Comparison of ENCODE assay signal across 15 cellular contexts in genomic region chr4:41939016-41939623, GRCh38. TPM values are rescaled to one million over a fixed set of nuclear protein-coding genes. Genes with fewer than 3 reads are reported as not detected.
DNase-seq lines count a peak whose midpoint lies in the region; ATAC-seq, FAIRE-seq and TF ChIP-seq lines count a peak whose summit lies in the region.
"Had no signal": no experiment of that assay in that cellular context is flagged by ENCODE, and none has a peak within 500 bp of the region (broad histone marks: within the 10 kb centered on the region; RNA-seq: fewer than 3 reads in every experiment).

No MANE protein-coding gene starts in this region.

- no peak for TF ChIP-seq POLR2A in HepG2 (IDR thresholded peaks at IDR 0.05; ENCODE audit: insufficient read depth in 1 of 2, low read depth in 2 of 2, low read length in 2 of 2)

- no peak for TF ChIP-seq CTCF in DND-41 (IDR thresholded peaks at IDR 0.05; ENCODE audit: borderline replicate concordance, extremely low read depth, low read length, poor library complexity, severe bottlenecking)
- no peak for TF ChIP-seq CTCF in HepG2 (CRISPR knock-in tag; IDR thresholded peaks at IDR 0.05)
- no peak for TF ChIP-seq CTCF in MM.1S (IDR thresholded peaks at IDR 0.05; ENCODE audit: low read length)

- TF ChIP-seq RAD21 in HepG2 (CRISPR knock-in tag; IDR thresholded peaks at IDR 0.05) = no peak

- WGBS in HepG2 (ENCODE audit: low lambda C conversion rate) = 67% methylated on average over 3 of the region's 3 CpGs

- TF ChIP-seq EP300 in HepG2 (IDR thresholded peaks at IDR 0.05; ENCODE audit: low read depth in 2 of 2, low read length in 2 of 2) (no peak), HepG2 (CRISPR knock-in tag; IDR thresholded peaks at IDR 0.05; ENCODE audit: borderline replicate concordance) (no peak)

- H3K27me3 ChIP-seq in DND-41 (ENCODE audit: insufficient read depth, low read length, poor library complexity) (no peaks in the 10 kb centered on the region), HepG2 (ENCODE audit: control insufficient read depth in 1 of 2, insufficient read depth in 2 of 2, low read length in 2 of 2) (no peaks in the 10 kb centered on the region; a peak in 1 of 5 replicates), MM.1S (replicated peaks; ENCODE audit: insufficient read depth, low read length) (no peaks in the 10 kb centered on the region)
- H3K27me3 ChIP-seq: BE2C, heart left ventricle, sigmoid colon had no signal

- intact Hi-C loops in HepG2 (cut with micrococcal nuclease; ENCODE audit: unreplicated experiment) = no loop called here

- peaks cover 41% of the 10 kb centered on the region for H3K4me1 ChIP-seq in DND-41 (ENCODE audit: insufficient read depth, low read length)
- peaks cover 33% of the 10 kb centered on the region for H3K4me1 ChIP-seq in HepG2 (ENCODE audit: insufficient read depth, low read length)
- peaks cover 4% of the 10 kb centered on the region; the same call in 1 of the 2 replicates for H3K4me1 ChIP-seq in MM.1S (ENCODE audit: low read length)

- H3K79me2 ChIP-seq in DND-41 (ENCODE audit: insufficient read depth, low read length) (peaks cover 88% of the 10 kb centered on the region), HepG2 (ENCODE audit: insufficient read depth, low read length) (peaks cover 48% of the 10 kb centered on the region), MM.1S (ENCODE audit: low read length) (peaks cover 57% of the 10 kb centered on the region)

- 0 out of 2 replicates have a peak overlapping the region, but pooled peaks have one; percentile 11 for H3K4me2 ChIP-seq in DND-41 (ENCODE audit: insufficient read depth, low read length)
- no peak overlapping the region; the same call in 1 of the 2 replicates for H3K4me2 ChIP-seq in HepG2 (ENCODE audit: low read depth, low read length)
- no peak overlapping the region for H3K4me2 ChIP-seq in MM.1S (ENCODE audit: low read depth, low read length)

- no TSS peak for BruUV-seq in HepG2 (replicated peaks; lab: Mats Ljungman, UMichigan)

- in situ Hi-C loops in HepG2 (cut with HindIII; ENCODE audit: extremely low pct_ligation_motif_present, low pct_unique_long_range_greater_than_20kb) = no loop called here

- FAIRE-seq in HepG2 (lab: Jason Lieb, UNC) = no peak
- FAIRE-seq: astrocyte had no signal

- peaks cover 26% of the 10 kb centered on the region for H4K20me1 ChIP-seq in DND-41 (ENCODE audit: insufficient read depth, low read length)
- peaks cover 3% of the 10 kb centered on the region for H4K20me1 ChIP-seq in HepG2 (ENCODE audit: insufficient read depth, low read length)
- no peaks in the 10 kb centered on the region for H4K20me1 ChIP-seq in MM.1S (ENCODE audit: insufficient read depth, low read length)

- ATAC-seq in DND-41 (ENCODE audit: insufficient read depth, low read depth) (no peak), HepG2 (no peak)
- ATAC-seq: activated CD4-positive, CD25-positive, alpha-beta regulatory T cell treated with anti-CD3 and anti-CD28 coated beads, Interleukin-2, amount 50 U/mL, for 24 hours; HCT116; heart left ventricle had no signal

- no peak for DNase-seq in DND-41
- peak; percentile 81 for DNase-seq in MV-4-11 (lab: John Stamatoyannopoulos, UW)
- DNase-seq in amniotic epithelial cell (ENCODE audit: low read depth) = peak; percentile 89
- peak; percentile 16 for DNase-seq in HepG2 (ENCODE audit: low spot score)
- no peak for DNase-seq in stimulated activated CD4-positive, alpha-beta T cell treated with anti-CD3 and anti-CD28 coated beads, Interleukin-4, amount 100 ng/mL, for 4 hours
- DNase-seq in HuH-7.5 (ENCODE audit: low spot score) = no peak
- DNase-seq in MM.1S = no peak
- DNase-seq in central memory CD4-positive, alpha-beta T cell = no peak
- DNase-seq: BE2C, heart left ventricle, sigmoid colon, SW 1271 had no signal

- CTCF ChIA-PET in HepG2 (lab: Yijun Ruan, JAX; ENCODE audit: low intra/inter-chr PET ratio, low total read pairs) = no interaction called here

- no peaks in the 10 kb centered on the region for H3F3A ChIP-seq in MM.1S (ENCODE audit: insufficient read depth, low read length)

- H3K27ac ChIP-seq in DND-41 (ENCODE audit: low read length) = no peak overlapping the region
- no peak overlapping the region for H3K27ac ChIP-seq in HepG2 (ENCODE audit: extremely low read length, insufficient read depth, low read length)
- no peak overlapping the region for H3K27ac ChIP-seq in MM.1S (ENCODE audit: low read length)
- H3K27ac ChIP-seq: heart left ventricle, sigmoid colon had no signal

- H3K4me3 ChIP-seq in DND-41 (ENCODE audit: low read depth in 1 of 2, low read length in 2 of 2) (no peak overlapping the region), HepG2 (replicated peaks in 1 of 3; ENCODE audit: insufficient read depth in 1 of 3, low read depth in 2 of 3, low read length in 3 of 3) (no peak overlapping the region), MM.1S (ENCODE audit: low read length) (no peak overlapping the region)
- H3K4me3 ChIP-seq: heart left ventricle, sigmoid colon had no signal

- H3K36me3 ChIP-seq in DND-41 (ENCODE audit: insufficient read depth, low read length) (peaks cover 62% of the 10 kb centered on the region), HepG2 (replicated peaks in 1 of 2; ENCODE audit: control insufficient read depth in 1 of 2, insufficient read depth in 2 of 2, low read length in 2 of 2) (peaks cover 2 to 12% of the 10 kb centered on the region in 2 experiments; a peak in 4 of 5 replicates), MM.1S (replicated peaks; ENCODE audit: insufficient read depth, low read length) (no peaks in the 10 kb centered on the region; the same call in 1 of the 2 replicates)

- no peaks in the 10 kb centered on the region for H3K9me2 ChIP-seq in MM.1S (replicated peaks; ENCODE audit: insufficient read depth, low read length)

- no peak overlapping the region for H2AFZ ChIP-seq in DND-41 (ENCODE audit: low read depth, low read length)
- H2AFZ ChIP-seq in HepG2 (ENCODE audit: low read length) = no peak overlapping the region
- H2AFZ ChIP-seq in MM.1S (ENCODE audit: low read length) = no peak overlapping the region

- H3K9ac ChIP-seq in DND-41 (ENCODE audit: low read depth, low read length) = no peak overlapping the region
- no peak overlapping the region for H3K9ac ChIP-seq in HepG2 (ENCODE audit: insufficient read depth, low read depth, low read length)
- H3K9ac ChIP-seq in MM.1S (ENCODE audit: low read length) = no peak overlapping the region

- POLR2A ChIA-PET in HepG2 (lab: Yijun Ruan, JAX) = no interaction called here

- H3K9me3 ChIP-seq in DND-41 (ENCODE audit: insufficient read depth, low read length, severe bottlenecking) (no peaks in the 10 kb centered on the region), HepG2 (ENCODE audit: low read length) (no peaks in the 10 kb centered on the region), MM.1S (replicated peaks; ENCODE audit: insufficient read depth, low read length) (no peaks in the 10 kb centered on the region)
- H3K9me3 ChIP-seq: BE2C, heart left ventricle, sigmoid colon had no signal

RNA-seq across cellular contexts. Expression of gene TMEM33, which starts 3.9 kb away (rescaled TPM):
- 51.6 and 66.6 TPM in 2 replicates for total RNA-seq in HepG2 (2016; rRNA removed; fragmentation: Illumina TruSeq; extraction: Trizol)
- total RNA-seq in HepG2 (2016; cell fraction: cytosol; rRNA removed; fragmentation: Illumina TruSeq; extraction: Trizol; ENCODE audit: low read depth) = 6.1 and 7.9 TPM in 2 replicates
- total RNA-seq in HepG2 (2016; cell fraction: insoluble cytoplasmic fraction; rRNA removed; fragmentation: Illumina TruSeq; extraction: Trizol) = 53.3 and 58.7 TPM in 2 replicates
- 17.7 and 20.2 TPM in 2 replicates for total RNA-seq in HepG2 (2016; cell fraction: membrane; rRNA removed; fragmentation: Illumina TruSeq; extraction: Trizol)
- total RNA-seq in HepG2 (2016; cell fraction: nucleus; rRNA removed; fragmentation: Illumina TruSeq; extraction: Trizol) = 56.2 and 69.6 TPM in 2 replicates
- 36.1 and 40.1 TPM in 2 replicates for polyA plus RNA-seq in HepG2 (2011; rRNA removed)
- 24.4 and 32.3 TPM in 2 replicates for polyA plus RNA-seq in HepG2 (2011; cell fraction: cytosol; rRNA removed)
- polyA plus RNA-seq in HepG2 (2011; cell fraction: nucleus; rRNA removed) = 9.6 and 12.2 TPM in 2 replicates
- 20.5 and 27.5 TPM in 2 replicates for polyA plus RNA-seq in HepG2 (2012)
- 7.0 and 7.2 TPM in 2 replicates for polyA plus RNA-seq in HepG2 (2016; cell fraction: cytosol; fragmentation: Illumina TruSeq; extraction: Trizol; ENCODE audit: low read depth)
- polyA plus RNA-seq in HepG2 (2016; cell fraction: insoluble cytoplasmic fraction; fragmentation: Illumina TruSeq; extraction: Trizol; ENCODE audit: low read depth) = 34.2 and 35.6 TPM in 2 replicates
- 12.0 and 13.3 TPM in 2 replicates for polyA plus RNA-seq in HepG2 (2016; cell fraction: membrane; fragmentation: Illumina TruSeq; extraction: Trizol; ENCODE audit: low read depth)
- 54.9 and 61.4 TPM in 2 replicates for polyA plus RNA-seq in HepG2 (2016; cell fraction: nucleus; fragmentation: Illumina TruSeq; extraction: Trizol; ENCODE audit: insufficient read depth, low read depth)
- polyA minus RNA-seq in HepG2 (2011; rRNA and poly(A)+ RNA removed; ENCODE audit: low replicate concordance) = 182 and 425 TPM in 2 replicates
- polyA minus RNA-seq in HepG2 (2011; cell fraction: cytosol; rRNA and poly(A)+ RNA removed) = 46.3 and 60.5 TPM in 2 replicates
- polyA minus RNA-seq in HepG2 (2011; cell fraction: nucleus; rRNA and poly(A)+ RNA removed) = 35.8 and 42.9 TPM in 2 replicates

RNA-seq across cellular contexts. Expression of gene DCAF4L1, which starts 42.4 kb away (rescaled TPM):
- total RNA-seq in HepG2 (2016; rRNA removed; fragmentation: Illumina TruSeq; extraction: Trizol) = 0.09 TPM in 1 of 2 replicates, not detected in the other
- total RNA-seq in HepG2 (2016; cell fraction: cytosol; rRNA removed; fragmentation: Illumina TruSeq; extraction: Trizol; ENCODE audit: low read depth) = not detected in 2 replicates
- 0.02 TPM in 1 of 2 replicates, not detected in the other for total RNA-seq in HepG2 (2016; cell fraction: insoluble cytoplasmic fraction; rRNA removed; fragmentation: Illumina TruSeq; extraction: Trizol)
- total RNA-seq in HepG2 (2016; cell fraction: membrane; rRNA removed; fragmentation: Illumina TruSeq; extraction: Trizol) = not detected in 2 replicates
- total RNA-seq in HepG2 (2016; cell fraction: nucleus; rRNA removed; fragmentation: Illumina TruSeq; extraction: Trizol) = 0.06 and 0.09 TPM in 2 replicates
- polyA plus RNA-seq in HepG2 (2011; rRNA removed) = 0.03 and 0.05 TPM in 2 replicates
- polyA plus RNA-seq in HepG2 (2011; cell fraction: cytosol; rRNA removed) = 0.01 TPM in 1 of 2 replicates, not detected in the other
- 0.10 and 0.14 TPM in 2 replicates for polyA plus RNA-seq in HepG2 (2011; cell fraction: nucleus; rRNA removed)
- polyA plus RNA-seq in HepG2 (2012) = 0.05 and 0.20 TPM in 2 replicates
- polyA plus RNA-seq in HepG2 (2016; cell fraction: cytosol; fragmentation: Illumina TruSeq; extraction: Trizol; ENCODE audit: low read depth) = not detected in 2 replicates
- not detected in 2 replicates for polyA plus RNA-seq in HepG2 (2016; cell fraction: insoluble cytoplasmic fraction; fragmentation: Illumina TruSeq; extraction: Trizol; ENCODE audit: low read depth)
- polyA plus RNA-seq in HepG2 (2016; cell fraction: membrane; fragmentation: Illumina TruSeq; extraction: Trizol; ENCODE audit: low read depth) = not detected in 2 replicates
- 0.24 and 0.34 TPM in 2 replicates for polyA plus RNA-seq in HepG2 (2016; cell fraction: nucleus; fragmentation: Illumina TruSeq; extraction: Trizol; ENCODE audit: insufficient read depth, low read depth)
- 0.04 and 0.40 TPM in 2 replicates for polyA minus RNA-seq in HepG2 (2011; rRNA and poly(A)+ RNA removed; ENCODE audit: low replicate concordance)
- polyA minus RNA-seq in HepG2 (2011; cell fraction: cytosol; rRNA and poly(A)+ RNA removed) = not detected in 2 replicates
- 0.12 and 0.26 TPM in 2 replicates for polyA minus RNA-seq in HepG2 (2011; cell fraction: nucleus; rRNA and poly(A)+ RNA removed)

RNA-seq across cellular contexts. Expression of gene SLC30A9, which starts 51.2 kb away (rescaled TPM):
- 72.8 and 104 TPM in 2 replicates for total RNA-seq in HepG2 (2016; rRNA removed; fragmentation: Illumina TruSeq; extraction: Trizol)
- 13.6 and 16.4 TPM in 2 replicates for total RNA-seq in HepG2 (2016; cell fraction: cytosol; rRNA removed; fragmentation: Illumina TruSeq; extraction: Trizol; ENCODE audit: low read depth)
- total RNA-seq in HepG2 (2016; cell fraction: insoluble cytoplasmic fraction; rRNA removed; fragmentation: Illumina TruSeq; extraction: Trizol) = 69.2 and 97.7 TPM in 2 replicates
- 56.3 and 58.8 TPM in 2 replicates for total RNA-seq in HepG2 (2016; cell fraction: membrane; rRNA removed; fragmentation: Illumina TruSeq; extraction: Trizol)
- 47.4 and 53.5 TPM in 2 replicates for total RNA-seq in HepG2 (2016; cell fraction: nucleus; rRNA removed; fragmentation: Illumina TruSeq; extraction: Trizol)
- 20.4 and 27.5 TPM in 2 replicates for polyA plus RNA-seq in HepG2 (2011; rRNA removed)
- 14.8 and 17.8 TPM in 2 replicates for polyA plus RNA-seq in HepG2 (2011; cell fraction: cytosol; rRNA removed)
- polyA plus RNA-seq in HepG2 (2011; cell fraction: nucleus; rRNA removed) = 8.6 and 9.0 TPM in 2 replicates
- 14.5 and 22.9 TPM in 2 replicates for polyA plus RNA-seq in HepG2 (2012)
- polyA plus RNA-seq in HepG2 (2016; cell fraction: cytosol; fragmentation: Illumina TruSeq; extraction: Trizol; ENCODE audit: low read depth) = 7.4 and 10.7 TPM in 2 replicates
- polyA plus RNA-seq in HepG2 (2016; cell fraction: insoluble cytoplasmic fraction; fragmentation: Illumina TruSeq; extraction: Trizol; ENCODE audit: low read depth) = 72.6 and 73.0 TPM in 2 replicates
- polyA plus RNA-seq in HepG2 (2016; cell fraction: membrane; fragmentation: Illumina TruSeq; extraction: Trizol; ENCODE audit: low read depth) = 24.7 and 25.0 TPM in 2 replicates
- 45.9 and 47.3 TPM in 2 replicates for polyA plus RNA-seq in HepG2 (2016; cell fraction: nucleus; fragmentation: Illumina TruSeq; extraction: Trizol; ENCODE audit: insufficient read depth, low read depth)
- polyA minus RNA-seq in HepG2 (2011; rRNA and poly(A)+ RNA removed; ENCODE audit: low replicate concordance) = 26.5 and 27.6 TPM in 2 replicates
- 29.6 and 33.6 TPM in 2 replicates for polyA minus RNA-seq in HepG2 (2011; cell fraction: cytosol; rRNA and poly(A)+ RNA removed)
- polyA minus RNA-seq in HepG2 (2011; cell fraction: nucleus; rRNA and poly(A)+ RNA removed) = 40.9 and 45.2 TPM in 2 replicates

Comparison
In these comparisons a context has a peak if more than half of its experiments do, and no peak if none do; other contexts are left out.
1. DNase-seq: peak in MV-4-11 (single experiment), amniotic epithelial cell (single experiment) and HepG2 (single experiment); none in DND-41 (single experiment), stimulated activated CD4-positive, alpha-beta T cell treated with anti-CD3 and anti-CD28 coated beads, Interleukin-4, amount 100 ng/mL, for 4 hours (0 of 2), HuH-7.5 (single experiment), MM.1S (single experiment) and central memory CD4-positive, alpha-beta T cell (single experiment).